ENCODE assay signal across 28 cellular contexts in the genomic region with DNA sequence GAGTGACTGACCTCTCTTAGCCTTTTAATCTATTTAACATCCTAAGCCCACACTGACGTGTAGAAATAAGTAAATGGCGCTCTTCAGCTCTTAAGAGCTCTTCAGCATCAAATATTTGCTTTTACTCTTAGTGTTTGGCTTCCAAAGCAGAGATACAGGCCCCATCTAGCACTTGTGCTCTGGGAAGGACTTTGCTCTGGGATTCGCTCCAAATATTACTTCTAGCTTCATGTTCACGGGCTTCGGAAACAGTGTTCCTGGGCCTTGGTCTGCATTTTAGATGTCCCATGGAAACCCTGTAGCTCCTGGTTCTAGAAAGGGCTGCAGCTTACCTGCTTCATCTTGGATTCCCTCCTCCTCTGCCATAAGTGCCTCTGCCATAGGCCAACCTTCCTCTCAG. TPM values are rescaled to one million over a fixed set of nuclear protein-coding genes. Genes with fewer than 3 reads are reported as not detected.
A peak's percentile ranks its signal among the peaks of the same experiment; 100 is the strongest.
DNase-seq lines count a peak whose midpoint lies in the region; ATAC-seq and TF ChIP-seq lines count a peak whose summit lies in the region.
"Had no signal": no experiment of that assay in that cellular context is flagged by ENCODE, and none has a peak within 500 bp of the region (broad histone marks: within the 10 kb centered on the region; RNA-seq: fewer than 3 reads in every experiment).

No MANE protein-coding gene starts in this region.

- no peaks in the 10 kb centered on the region for H3K79me2 ChIP-seq in osteoblast (ENCODE audit: insufficient read depth, low read length)

- H3K27ac ChIP-seq in osteoblast (ENCODE audit: low read depth, low read length), result no peak overlapping the region
- H3K27ac ChIP-seq: BLaER1, brain microvascular endothelial cell, epithelial cell of prostate, GM23248, neutrophil, prostate gland had no signal

- no peaks in the 10 kb centered on the region for H3K36me3 ChIP-seq in osteoblast (ENCODE audit: insufficient read depth, low read length)
- H3K36me3 ChIP-seq: BLaER1, brain microvascular endothelial cell, neutrophil, prostate gland had no signal

- no peak overlapping the region for H3K4me2 ChIP-seq in osteoblast (ENCODE audit: insufficient read depth, low read length)
- H3K4me2 ChIP-seq: BLaER1, SK-N-SH had no signal

- DNase-seq in DMS79 treated with DMSO at 0.1 percent for 48 hours (lab: John Stamatoyannopoulos, UW) (peak; percentile 100), NCI-H2029 (lab: John Stamatoyannopoulos, UW) (peak; percentile 94), NCI-H774 (lab: John Stamatoyannopoulos, UW) (peak; percentile 58), osteoblast (ENCODE audit: insufficient read length, low spot score, missing footprints) (peak; percentile 19), RKO (ENCODE audit: low spot score) (no peak)
- no peak for DNase-seq in activated effector memory CD4-positive, alpha-beta T cell treated with Interleukin-2 at 50 U/mL for 16 hours
- DNase-seq: ACHN; activated CD4-positive, alpha-beta T cell treated with anti-CD3 and anti-CD28 coated beads for 36 hours; activated CD8-positive, alpha-beta memory T cell treated with anti-CD3 and anti-CD28 coated beads for 24 hours; activated naive CD4-positive, alpha-beta T cell treated with anti-CD3 and anti-CD28 coated beads for 36 hours; activated T-cell treated with anti-CD3 and anti-CD28 coated beads, Interleukin-2, amount 50 U/mL, for 48 hours; brain microvascular endothelial cell; COR-L47; GM23248; mesenchymal stem cell; NCI-H1694; SK-N-SH had no signal

- H2AFZ ChIP-seq in osteoblast (ENCODE audit: low read length), result no peak overlapping the region
- H2AFZ ChIP-seq: GM23248 had no signal

- TF ChIP-seq CTCF in osteoblast (IDR thresholded peaks at IDR 0.05; ENCODE audit: extremely low read depth, low read depth, low read length), result no peak

- no peaks in the 10 kb centered on the region for H4K20me1 ChIP-seq in osteoblast (ENCODE audit: insufficient read depth, low read length)
- H4K20me1 ChIP-seq: BLaER1 had no signal

- ATAC-seq in GM19328 (IDR thresholded peaks at IDR 0.05; ENCODE audit: unreplicated experiment), result no peak
- ATAC-seq: activated CD4-positive, alpha-beta T cell treated with anti-CD3 and anti-CD28 coated beads for 36 hours had no signal

- H3K27me3 ChIP-seq in osteoblast (ENCODE audit: insufficient read depth, low read length), result peaks cover 55% of the 10 kb centered on the region

- H3K9me3 ChIP-seq in osteoblast (ENCODE audit: low read depth, low read length), result no peaks in the 10 kb centered on the region
- H3K9me3 ChIP-seq: neutrophil, prostate gland, SK-N-SH had no signal

- H3K4me3 ChIP-seq in osteoblast (ENCODE audit: insufficient read depth, low read length), result no peak overlapping the region
- H3K4me3 ChIP-seq: BLaER1, GM23248, prostate gland had no signal

- no peaks in the 10 kb centered on the region for H3K4me1 ChIP-seq in osteoblast (ENCODE audit: insufficient read depth, low read length)
- H3K4me1 ChIP-seq: BLaER1, prostate gland had no signal

RNA-seq across cellular contexts. Expression of gene NKX2-8, which starts 2.7 kb away (rescaled TPM):
- total RNA-seq in osteoblast, result not detected in 2 replicates
- total RNA-seq: activated CD4-positive, alpha-beta T cell treated with anti-CD3 and anti-CD28 coated beads for 36 hours; activated naive CD4-positive, alpha-beta T cell treated with anti-CD3 and anti-CD28 coated beads for 36 hours; chondrocyte; GM23248; M059J; RPMI7951; subcutaneous adipose tissue; T-helper 2 cell treated with Interferon-gamma antibody and Interleukin-4, amounts not matched to agents 100 ng/mL and 5 ng/mL, for 36 hours; ureter had no signal

Comparison
In these comparisons a context has a peak if more than half of its experiments do, and no peak if none do; other contexts are left out.
1. DNase-seq: peak in DMS79 treated with DMSO at 0.1 percent for 48 hours (single experiment), NCI-H2029 (single experiment), NCI-H774 (single experiment) and osteoblast (single experiment); none in RKO (single experiment) and activated effector memory CD4-positive, alpha-beta T cell treated with Interleukin-2 at 50 U/mL for 16 hours (single experiment).